ENCODE assay signal across 1 cellular context in genomic region chr18:22169011-22169888, GRCh38.
TF ChIP-seq lines count a peak whose summit lies in the region.

GATA6 (plus strand) TSS chr18:22169589; CDS start chr18:22171145, 1,556 bp downstream.

TF ChIP-seq in HEK293, 187 proteins besides CTCF, POLR2A, EP300 and RAD21 (continued from another document and continues in another):
- TF ChIP-seq RBAK (tag by site-specific recombination; IDR thresholded peaks at IDR 0.05), result no peak
- peak; percentile 62; the same call in 1 of the 2 replicates for TF ChIP-seq PBX3 (CRISPR knock-in tag; IDR thresholded peaks at IDR 0.05)
- peak; percentile 87 for TF ChIP-seq WT1 (tag by site-specific recombination; IDR thresholded peaks at IDR 0.05)
- TF ChIP-seq ZFP37 (tag by site-specific recombination; IDR thresholded peaks at IDR 0.05), result peak; percentile 54; the same call in 1 of the 2 replicates
- 0 out of 2 replicates have a peak, but pooled peaks have one; percentile 5 for TF ChIP-seq ZNF19 (tag by site-specific recombination; IDR thresholded peaks at IDR 0.05; ENCODE audit: low read depth)
- TF ChIP-seq ZNF302 (tag by site-specific recombination; IDR thresholded peaks at IDR 0.05; ENCODE audit: low read depth), result no peak
- TF ChIP-seq ZNF274 (IDR thresholded peaks at IDR 0.05; ENCODE audit: low read length), result no peak
- TF ChIP-seq ZNF274 (tag by site-specific recombination; IDR thresholded peaks at IDR 0.05; ENCODE audit: borderline replicate concordance), result no peak
- peak; percentile 92 for TF ChIP-seq KLF7 (tag by site-specific recombination; IDR thresholded peaks at IDR 0.05; ENCODE audit: borderline replicate concordance)
- peak; percentile 97 for TF ChIP-seq ZNF398 (tag by site-specific recombination; IDR thresholded peaks at IDR 0.05)
- no peak for TF ChIP-seq ZNF37A (tag by site-specific recombination; IDR thresholded peaks at IDR 0.05)
- no peak for TF ChIP-seq ZNF518A (tag by site-specific recombination; conservative IDR thresholded peaks at IDR 0.05; ENCODE audit: low read depth)
- peak; percentile 92 for TF ChIP-seq KLF8 (tag by site-specific recombination; IDR thresholded peaks at IDR 0.05)
- TF ChIP-seq ZNF211 (tag by site-specific recombination; IDR thresholded peaks at IDR 0.05; ENCODE audit: low read depth), result no peak
- TF ChIP-seq OSR2 (tag by site-specific recombination; IDR thresholded peaks at IDR 0.05), result peak; percentile 41; the same call in 1 of the 2 replicates
- TF ChIP-seq OVOL3 (tag by site-specific recombination; IDR thresholded peaks at IDR 0.05), result no peak
- TF ChIP-seq, protein P1, sequence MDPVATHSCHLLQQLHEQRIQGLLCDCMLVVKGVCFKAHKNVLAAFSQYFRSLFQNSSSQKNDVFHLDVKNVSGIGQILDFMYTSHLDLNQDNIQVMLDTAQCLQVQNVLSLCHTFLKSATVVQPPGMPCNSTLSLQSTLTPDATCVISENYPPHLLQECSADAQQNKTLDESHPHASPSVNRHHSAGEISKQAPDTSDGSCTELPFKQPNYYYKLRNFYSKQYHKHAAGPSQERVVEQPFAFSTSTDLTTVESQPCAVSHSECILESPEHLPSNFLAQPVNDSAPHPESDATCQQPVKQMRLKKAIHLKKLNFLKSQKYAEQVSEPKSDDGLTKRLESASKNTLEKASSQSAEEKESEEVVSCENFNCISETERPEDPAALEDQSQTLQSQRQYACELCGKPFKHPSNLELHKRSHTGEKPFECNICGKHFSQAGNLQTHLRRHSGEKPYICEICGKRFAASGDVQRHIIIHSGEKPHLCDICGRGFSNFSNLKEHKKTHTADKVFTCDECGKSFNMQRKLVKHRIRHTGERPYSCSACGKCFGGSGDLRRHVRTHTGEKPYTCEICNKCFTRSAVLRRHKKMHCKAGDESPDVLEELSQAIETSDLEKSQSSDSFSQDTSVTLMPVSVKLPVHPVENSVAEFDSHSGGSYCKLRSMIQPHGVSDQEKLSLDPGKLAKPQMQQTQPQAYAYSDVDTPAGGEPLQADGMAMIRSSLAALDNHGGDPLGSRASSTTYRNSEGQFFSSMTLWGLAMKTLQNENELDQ (tag by site-specific recombination; IDR thresholded peaks at IDR 0.05; ENCODE audit: low read depth), result no peak
- TF ChIP-seq REST (tag by site-specific recombination; IDR thresholded peaks at IDR 0.05), result 0 out of 2 replicates have a peak, but pooled peaks have one; percentile 23
- TF ChIP-seq, protein P2, sequence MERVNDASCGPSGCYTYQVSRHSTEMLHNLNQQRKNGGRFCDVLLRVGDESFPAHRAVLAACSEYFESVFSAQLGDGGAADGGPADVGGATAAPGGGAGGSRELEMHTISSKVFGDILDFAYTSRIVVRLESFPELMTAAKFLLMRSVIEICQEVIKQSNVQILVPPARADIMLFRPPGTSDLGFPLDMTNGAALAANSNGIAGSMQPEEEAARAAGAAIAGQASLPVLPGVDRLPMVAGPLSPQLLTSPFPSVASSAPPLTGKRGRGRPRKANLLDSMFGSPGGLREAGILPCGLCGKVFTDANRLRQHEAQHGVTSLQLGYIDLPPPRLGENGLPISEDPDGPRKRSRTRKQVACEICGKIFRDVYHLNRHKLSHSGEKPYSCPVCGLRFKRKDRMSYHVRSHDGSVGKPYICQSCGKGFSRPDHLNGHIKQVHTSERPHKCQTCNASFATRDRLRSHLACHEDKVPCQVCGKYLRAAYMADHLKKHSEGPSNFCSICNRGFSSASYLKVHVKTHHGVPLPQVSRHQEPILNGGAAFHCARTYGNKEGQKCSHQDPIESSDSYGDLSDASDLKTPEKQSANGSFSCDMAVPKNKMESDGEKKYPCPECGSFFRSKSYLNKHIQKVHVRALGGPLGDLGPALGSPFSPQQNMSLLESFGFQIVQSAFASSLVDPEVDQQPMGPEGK (tag by site-specific recombination; IDR thresholded peaks at IDR 0.05), result peak; percentile 96
- TF ChIP-seq SP3 (tag by site-specific recombination; IDR thresholded peaks at IDR 0.05), result peak; percentile 85
- TF ChIP-seq ZBTB21 (tag by site-specific recombination; IDR thresholded peaks at IDR 0.05), result no peak
- TF ChIP-seq, protein P3, sequence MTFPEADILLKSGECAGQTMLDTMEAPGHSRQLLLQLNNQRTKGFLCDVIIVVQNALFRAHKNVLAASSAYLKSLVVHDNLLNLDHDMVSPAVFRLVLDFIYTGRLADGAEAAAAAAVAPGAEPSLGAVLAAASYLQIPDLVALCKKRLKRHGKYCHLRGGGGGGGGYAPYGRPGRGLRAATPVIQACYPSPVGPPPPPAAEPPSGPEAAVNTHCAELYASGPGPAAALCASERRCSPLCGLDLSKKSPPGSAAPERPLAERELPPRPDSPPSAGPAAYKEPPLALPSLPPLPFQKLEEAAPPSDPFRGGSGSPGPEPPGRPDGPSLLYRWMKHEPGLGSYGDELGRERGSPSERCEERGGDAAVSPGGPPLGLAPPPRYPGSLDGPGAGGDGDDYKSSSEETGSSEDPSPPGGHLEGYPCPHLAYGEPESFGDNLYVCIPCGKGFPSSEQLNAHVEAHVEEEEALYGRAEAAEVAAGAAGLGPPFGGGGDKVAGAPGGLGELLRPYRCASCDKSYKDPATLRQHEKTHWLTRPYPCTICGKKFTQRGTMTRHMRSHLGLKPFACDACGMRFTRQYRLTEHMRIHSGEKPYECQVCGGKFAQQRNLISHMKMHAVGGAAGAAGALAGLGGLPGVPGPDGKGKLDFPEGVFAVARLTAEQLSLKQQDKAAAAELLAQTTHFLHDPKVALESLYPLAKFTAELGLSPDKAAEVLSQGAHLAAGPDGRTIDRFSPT (tag by site-specific recombination; IDR thresholded peaks at IDR 0.05), result peak; percentile 84
- TF ChIP-seq ZNF596 (tag by site-specific recombination; IDR thresholded peaks at IDR 0.05), result peak; percentile 34; the same call in 1 of the 2 replicates
- TF ChIP-seq ZBTB26 (tag by site-specific recombination; optimal IDR thresholded peaks at IDR 0.05), result peak; percentile 90
- peak; percentile 22; the same call in 1 of the 2 replicates for TF ChIP-seq ZNF391 (tag by site-specific recombination; IDR thresholded peaks at IDR 0.05; ENCODE audit: borderline replicate concordance, low read depth)
- TF ChIP-seq YY2 (tag by site-specific recombination; IDR thresholded peaks at IDR 0.05), result 0 out of 2 replicates have a peak, but pooled peaks have one; percentile 12
- TF ChIP-seq, protein P4, sequence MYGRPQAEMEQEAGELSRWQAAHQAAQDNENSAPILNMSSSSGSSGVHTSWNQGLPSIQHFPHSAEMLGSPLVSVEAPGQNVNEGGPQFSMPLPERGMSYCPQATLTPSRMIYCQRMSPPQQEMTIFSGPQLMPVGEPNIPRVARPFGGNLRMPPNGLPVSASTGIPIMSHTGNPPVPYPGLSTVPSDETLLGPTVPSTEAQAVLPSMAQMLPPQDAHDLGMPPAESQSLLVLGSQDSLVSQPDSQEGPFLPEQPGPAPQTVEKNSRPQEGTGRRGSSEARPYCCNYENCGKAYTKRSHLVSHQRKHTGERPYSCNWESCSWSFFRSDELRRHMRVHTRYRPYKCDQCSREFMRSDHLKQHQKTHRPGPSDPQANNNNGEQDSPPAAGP (tag by site-specific recombination; IDR thresholded peaks at IDR 0.05), result peak; percentile 92
- peak; percentile 99 for TF ChIP-seq ZFHX2 (tag by site-specific recombination; conservative IDR thresholded peaks at IDR 0.05)
- 0 out of 2 replicates have a peak, but pooled peaks have one; percentile 37 for TF ChIP-seq TCF7L2 (IDR thresholded peaks at IDR 0.05; ENCODE audit: borderline replicate concordance, low read depth, low read length)
- peak; percentile 23; the same call in 1 of the 2 replicates for TF ChIP-seq ZNF24 (tag by site-specific recombination; IDR thresholded peaks at IDR 0.05)
- peak; percentile 93 for TF ChIP-seq ZIC2 (tag by site-specific recombination; IDR thresholded peaks at IDR 0.05)
- TF ChIP-seq, protein P5, sequence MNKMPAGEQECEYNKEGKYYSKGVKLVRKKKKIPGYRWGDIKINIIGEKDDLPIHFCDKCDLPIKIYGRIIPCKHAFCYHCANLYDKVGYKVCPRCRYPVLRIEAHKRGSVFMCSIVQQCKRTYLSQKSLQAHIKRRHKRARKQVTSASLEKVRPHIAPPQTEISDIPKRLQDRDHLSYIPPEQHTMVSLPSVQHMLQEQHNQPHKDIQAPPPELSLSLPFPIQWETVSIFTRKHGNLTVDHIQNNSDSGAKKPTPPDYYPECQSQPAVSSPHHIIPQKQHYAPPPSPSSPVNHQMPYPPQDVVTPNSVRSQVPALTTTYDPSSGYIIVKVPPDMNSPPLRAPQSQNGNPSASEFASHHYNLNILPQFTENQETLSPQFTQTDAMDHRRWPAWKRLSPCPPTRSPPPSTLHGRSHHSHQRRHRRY (tag by site-specific recombination; IDR thresholded peaks at IDR 0.05), result 0 out of 2 replicates have a peak, but pooled peaks have one; percentile 25
